Comparison of ENCODE assay signal across 8 cellular contexts in genomic region chr10:22253578-22253882, GRCh38. TPM values are rescaled to one million over a fixed set of nuclear protein-coding genes. Genes with fewer than 3 reads are reported as not detected.
A peak's percentile ranks its signal among the peaks of the same experiment; 100 is the strongest.
DNase-seq lines count a peak whose midpoint lies in the region; ATAC-seq and TF ChIP-seq lines count a peak whose summit lies in the region.

No MANE protein-coding gene starts in this region.

- no peak for TF ChIP-seq POLR2A in body of pancreas (IDR thresholded peaks at IDR 0.05)

- H3K36me3 Mint-ChIP-seq in T-helper 1 cell treated with Interleukin-12 subunit alpha and Interleukin-12 subunit beta and Interleukin-4 antibody, amounts not matched to agents 30 μg/mL and 1 μg/mL, for 36 hours (ENCODE audit: low read depth) = peaks cover 2% of the 10 kb centered on the region

- peak overlapping the region in 1 of 2 donors; percentile 58 for H3K4me3 ChIP-seq in body of pancreas

- H3K27ac Mint-ChIP-seq in T-helper 1 cell treated with Interleukin-12 subunit alpha and Interleukin-12 subunit beta and Interleukin-4 antibody, amounts not matched to agents 30 μg/mL and 1 μg/mL, for 36 hours = peak overlapping the region; percentile 95

- H3K9me3 Mint-ChIP-seq in T-helper 1 cell treated with Interleukin-12 subunit alpha and Interleukin-12 subunit beta and Interleukin-4 antibody, amounts not matched to agents 30 μg/mL and 1 μg/mL, for 36 hours = no peaks in the 10 kb centered on the region

- H3K27me3 ChIP-seq in body of pancreas = peaks cover 0 to 34% of the 10 kb centered on the region in 2 donors
- no peaks in the 10 kb centered on the region for H3K27me3 ChIP-seq in layer of hippocampus (ENCODE audit: control insufficient read depth, insufficient read depth, low read length)

- peaks cover 30% of the 10 kb centered on the region for H3K27me3 Mint-ChIP-seq in T-helper 1 cell treated with Interleukin-12 subunit alpha and Interleukin-12 subunit beta and Interleukin-4 antibody, amounts not matched to agents 30 μg/mL and 1 μg/mL, for 36 hours (ENCODE audit: low read depth)

- TF ChIP-seq CTCF in body of pancreas (IDR thresholded peaks at IDR 0.05) = no peak

- H3K4me1 ChIP-seq in body of pancreas = peaks cover 21% of the 10 kb centered on the region

- ATAC-seq in body of pancreas = no peak
- ATAC-seq in GM21619 (IDR thresholded peaks at IDR 0.05; ENCODE audit: unreplicated experiment) = no peak
- ATAC-seq in GM21737 (IDR thresholded peaks at IDR 0.05; ENCODE audit: unreplicated experiment) = no peak

- no peaks in the 10 kb centered on the region for H3K36me3 ChIP-seq in body of pancreas (replicated peaks in 1 of 2; ENCODE audit: insufficient read depth in 1 of 2, low read depth in 2 of 2)

- H3K4me1 Mint-ChIP-seq in T-helper 1 cell treated with Interleukin-12 subunit alpha and Interleukin-12 subunit beta and Interleukin-4 antibody, amounts not matched to agents 30 μg/mL and 1 μg/mL, for 36 hours (ENCODE audit: low read depth) = peaks cover 16% of the 10 kb centered on the region

- intact Hi-C loops in body of pancreas (cut with DNase I) = no loop called here

- H3K27ac ChIP-seq in body of pancreas (peak overlapping the region in 3 of 4 donors; percentile 81 to 92 (median 86)), layer of hippocampus (ENCODE audit: low read depth, low read length) (peak overlapping the region; percentile 94)

- 50 to 72% methylated on average over 19 to 24 of the region's 24 CpGs for WGBS in body of pancreas, 2 donors

- DNase-seq in body of pancreas (peak in 3 of 4 donors; percentile 16 to 22 (median 20)), DMS 273 (lab: John Stamatoyannopoulos, UW; ENCODE audit: unreplicated experiment) (no peak), NCI-H82 (lab: John Stamatoyannopoulos, UW) (no peak)
- peak; percentile 12 to 22 for DNase-seq in stimulated activated CD4-positive, alpha-beta T cell treated with anti-CD3 and anti-CD28 coated beads, Interleukin-4, amount 100 ng/mL, for 48 hours (ENCODE audit: low read depth in 2 of 2)

- H3K4me3 Mint-ChIP-seq in T-helper 1 cell treated with Interleukin-12 subunit alpha and Interleukin-12 subunit beta and Interleukin-4 antibody, amounts not matched to agents 30 μg/mL and 1 μg/mL, for 36 hours = peak overlapping the region; percentile 87

- no peaks in the 10 kb centered on the region for H3K9me3 ChIP-seq in body of pancreas

RNA-seq across cellular contexts. Expression of gene EBLN1, which starts 35.7 kb away (rescaled TPM):
- total RNA-seq in body of pancreas = not detected

Comparison
In these comparisons a context has a peak if more than half of its experiments do, and no peak if none do; other contexts are left out.
1. DNase-seq: peak in body of pancreas (3 of 4) and stimulated activated CD4-positive, alpha-beta T cell treated with anti-CD3 and anti-CD28 coated beads, Interleukin-4, amount 100 ng/mL, for 48 hours (2 of 2); none in DMS 273 (single experiment) and NCI-H82 (single experiment).